Comparison of ENCODE assay signal across 20 cellular contexts in genomic region chr3:180959691-180960090, GRCh38. TPM values are rescaled to one million over a fixed set of nuclear protein-coding genes. Genes with fewer than 3 reads are reported as not detected.
A peak's percentile ranks its signal among the peaks of the same experiment; 100 is the strongest.
DNase-seq lines count a peak whose midpoint lies in the region; ATAC-seq and TF ChIP-seq lines count a peak whose summit lies in the region.
"Had no signal": no experiment of that assay in that cellular context is flagged by ENCODE, and none has a peak within 500 bp of the region (broad histone marks: within the 10 kb centered on the region; RNA-seq: fewer than 3 reads in every experiment).

No MANE protein-coding gene starts in this region.

- peaks cover 49% of the 10 kb centered on the region for H3K36me3 Mint-ChIP-seq in activated T-cell treated with anti-CD3 and anti-CD28 coated beads, Interleukin-2, amount 50 U/mL, for 4 hours (ENCODE audit: insufficient read depth)
- peaks cover 100% of the 10 kb centered on the region for H3K36me3 Mint-ChIP-seq in stimulated activated effector memory CD8-positive, alpha-beta T cell treated with anti-CD3 and anti-CD28 coated beads, Interleukin-12 subunit alpha, Interleukin-12 subunit beta, amount 100 ng/mL, for 72 hours

- H3K4me1 Mint-ChIP-seq in activated T-cell treated with anti-CD3 and anti-CD28 coated beads, Interleukin-2, amount 50 U/mL, for 4 hours (ENCODE audit: low read depth), result peaks cover 10% of the 10 kb centered on the region
- peaks cover 10% of the 10 kb centered on the region for H3K4me1 Mint-ChIP-seq in stimulated activated effector memory CD8-positive, alpha-beta T cell treated with anti-CD3 and anti-CD28 coated beads, Interleukin-12 subunit alpha, Interleukin-12 subunit beta, amount 100 ng/mL, for 72 hours

- peak; percentile 79 to 86 for ATAC-seq in activated T-cell treated with anti-CD3 and anti-CD28 coated beads, Interleukin-2, amount 50 U/mL, for 4 hours
- ATAC-seq in GM19395 (IDR thresholded peaks at IDR 0.05; ENCODE audit: unreplicated experiment), result peak; percentile 50
- ATAC-seq in HG03378 (IDR thresholded peaks at IDR 0.05; ENCODE audit: unreplicated experiment), result peak; percentile 41
- ATAC-seq in stimulated activated effector memory CD8-positive, alpha-beta T cell treated with anti-CD3 and anti-CD28 coated beads, Interleukin-12 subunit alpha, Interleukin-12 subunit beta, amount 100 ng/mL, for 72 hours, result peak; percentile 75
- ATAC-seq: heart right ventricle, left lobe of liver had no signal

- no peak overlapping the region for H3K27ac ChIP-seq in RWPE1
- H3K27ac ChIP-seq: C4-2B, heart right ventricle had no signal

- H3K27me3 Mint-ChIP-seq in activated T-cell treated with anti-CD3 and anti-CD28 coated beads, Interleukin-2, amount 50 U/mL, for 4 hours (ENCODE audit: low read depth), result no peaks in the 10 kb centered on the region
- H3K27me3 Mint-ChIP-seq: dendritic cell treated with granulocyte-macrophage colony-stimulating factor and Interleukin-4, amounts not matched to agents 40 ng/mL and 50 ng/mL, for 4 days had no signal

- TF ChIP-seq CTCF in RWPE1 (conservative IDR thresholded peaks at IDR 0.05; ENCODE audit: low read depth), result no peak

- POLR2A ChIA-PET in RWPE1 (lab: Yijun Ruan, JAX; ENCODE audit: low non-redundant PET), result no interaction called here

- no peaks in the 10 kb centered on the region for H3K9me3 Mint-ChIP-seq in activated T-cell treated with anti-CD3 and anti-CD28 coated beads, Interleukin-2, amount 50 U/mL, for 4 hours
- H3K9me3 Mint-ChIP-seq in stimulated activated effector memory CD8-positive, alpha-beta T cell treated with anti-CD3 and anti-CD28 coated beads, Interleukin-12 subunit alpha, Interleukin-12 subunit beta, amount 100 ng/mL, for 72 hours, result no peaks in the 10 kb centered on the region
- H3K9me3 Mint-ChIP-seq: dendritic cell treated with granulocyte-macrophage colony-stimulating factor and Interleukin-4, amounts not matched to agents 40 ng/mL and 50 ng/mL, for 4 days; nephron had no signal

- peak overlapping the region; percentile 68 for H3K27ac Mint-ChIP-seq in stimulated activated effector memory CD8-positive, alpha-beta T cell treated with anti-CD3 and anti-CD28 coated beads, Interleukin-12 subunit alpha, Interleukin-12 subunit beta, amount 100 ng/mL, for 72 hours
- H3K27ac Mint-ChIP-seq: dendritic cell treated with granulocyte-macrophage colony-stimulating factor and Interleukin-4, amounts not matched to agents 40 ng/mL and 50 ng/mL, for 4 days; nephron had no signal

- DNase-seq in activated T-cell treated with anti-CD3 and anti-CD28 coated beads, Interleukin-2, amount 50 U/mL, for 4 hours, result no peak
- no peak for DNase-seq in activated T-cell treated with anti-CD3 and anti-CD28 coated beads, Interleukin-2, amount 50 U/mL, for 1 hour
- no peak for DNase-seq in stimulated activated effector memory CD8-positive, alpha-beta T cell treated with anti-CD3 and anti-CD28 coated beads, Interleukin-12 subunit alpha, Interleukin-12 subunit beta, amount 100 ng/mL, for 72 hours (ENCODE audit: low spot score in 2 of 2)
- DNase-seq in NOMO-1 treated with dmso at 0.1 percent for 144 hours (lab: John Stamatoyannopoulos, UW; ENCODE audit: unreplicated experiment) (no peak), RWPE1 (ENCODE audit: low spot score) (no peak), DMS 273 (lab: John Stamatoyannopoulos, UW; ENCODE audit: unreplicated experiment) (no peak)
- DNase-seq: activated CD4-positive, alpha-beta T cell treated with anti-CD3 and anti-CD28 coated beads for 4 hours; DMS 273 treated with DMSO at 0.1 percent for 48 hours; heart right ventricle; KG1; MV-4-11; NCI-H1694; NCI-H2171 treated with DMSO at 0.1 percent for 48 hours; NCI-H69 had no signal

- CTCF ChIA-PET in RWPE1 (lab: Yijun Ruan, JAX), result interaction anchor here (0.5 to 0.6 kb wide), 2 partner anchors 151 to 217 kb away, joined by 3 to 4 read pairs; no protein-coding TSS in a partner anchor

- H3K4me3 Mint-ChIP-seq in activated T-cell treated with anti-CD3 and anti-CD28 coated beads, Interleukin-2, amount 50 U/mL, for 4 hours, result no peak overlapping the region
- no peak overlapping the region for H3K4me3 Mint-ChIP-seq in stimulated activated effector memory CD8-positive, alpha-beta T cell treated with anti-CD3 and anti-CD28 coated beads, Interleukin-12 subunit alpha, Interleukin-12 subunit beta, amount 100 ng/mL, for 72 hours
- H3K4me3 Mint-ChIP-seq: dendritic cell treated with granulocyte-macrophage colony-stimulating factor and Interleukin-4, amounts not matched to agents 40 ng/mL and 50 ng/mL, for 4 days; nephron had no signal

RNA-seq across cellular contexts. Expression of gene DNAJC19, which starts 29.8 kb away (rescaled TPM):
- 10 to 100 TPM; 65.3 to 82.5 (median 69.6) TPM for total RNA-seq in activated T-cell treated with anti-CD3 and anti-CD28 coated beads, Interleukin-2, amount 50 U/mL, for 4 hours

RNA-seq across cellular contexts. Expression of gene FXR1, which starts 47.2 kb away (rescaled TPM):
- 100 to 1,000 TPM; 105 to 107 (median 106) TPM for total RNA-seq in activated T-cell treated with anti-CD3 and anti-CD28 coated beads, Interleukin-2, amount 50 U/mL, for 4 hours
